ENCODE assay signal across 9 cellular contexts in genomic region chr5:148290271-148291195, GRCh38. TPM values are rescaled to one million over a fixed set of nuclear protein-coding genes. Genes with fewer than 3 reads are reported as not detected.
DNase-seq lines count a peak whose midpoint lies in the region; ATAC-seq and TF ChIP-seq lines count a peak whose summit lies in the region.
"Had no signal": no experiment of that assay in that cellular context is flagged by ENCODE, and none has a peak within 500 bp of the region (broad histone marks: within the 10 kb centered on the region; RNA-seq: fewer than 3 reads in every experiment).

No MANE protein-coding gene starts in this region.

- POLR2A ChIA-PET in MCF 10A (lab: Yijun Ruan, JAX), result interaction anchor here (0.5 to 1.2 kb wide), 2 partner anchors 93 to 564 kb away, joined by 3 read pairs; partner anchors contain the start of gene FBXO38

- H3K4me1 Mint-ChIP-seq in MCF 10A (ENCODE audit: insufficient read depth, unreplicated experiment), result no peaks in the 10 kb centered on the region
- H3K4me1 Mint-ChIP-seq: naive thymus-derived CD8-positive, alpha-beta T cell had no signal

- CTCF ChIA-PET in MCF 10A (lab: Yijun Ruan, JAX), result interaction anchor here (0.6 to 4.9 kb wide), 37 partner anchors 8 to 442 kb away, joined by 3 to 136 read pairs (median 5); partner anchors contain the start of genes FBXO38 and SPINK13
- CTCF ChIA-PET in mammary epithelial cell (lab: Charles Lee; ENCODE audit: low non-redundant PET), result interaction anchor here (0.6 to 0.7 kb wide), 2 partner anchors 137 to 1260 kb away, joined by 3 to 6 read pairs; partner anchors contain the start of gene CSNK1A1

- H3K9me3 ChIP-seq in breast epithelium (no peaks in the 10 kb centered on the region), mammary epithelial cell (replicated peaks; ENCODE audit: insufficient read depth, low read length) (no peaks in the 10 kb centered on the region), neural cell (ENCODE audit: low read length) (no peaks in the 10 kb centered on the region), MG63 (no peaks in the 10 kb centered on the region)

- WGBS in mammary epithelial cell (ENCODE audit: low coverage, missing lambda C conversion rate), result 51% methylated on average over 6 of the region's 6 CpGs

- dilution Hi-C loops in mammary epithelial cell (cut with HindIII; ENCODE audit: low sequenced_read_pairs), result no loop called here

- H4K20me1 ChIP-seq in mammary epithelial cell (ENCODE audit: insufficient read depth, low read length) (no peaks in the 10 kb centered on the region), neural cell (ENCODE audit: insufficient read depth) (no peaks in the 10 kb centered on the region)

- intact Hi-C loops in MCF 10A (cut with micrococcal nuclease) (loop anchor here (1.0 to 2.0 kb wide), 4 partner anchors 62 to 441 kb away; no protein-coding TSS in a partner anchor), breast epithelium (cut with DNase I; ENCODE audit: low total_unique reads) (no loop called here), mammary epithelial cell (cut with micrococcal nuclease) (loop anchor here (1.0 to 10.0 kb wide), 4 partner anchors 63 to 154 kb away; no protein-coding TSS in a partner anchor)

- H3K27ac Mint-ChIP-seq in MCF 10A (ENCODE audit: low read depth, unreplicated experiment), result no peak overlapping the region
- H3K27ac Mint-ChIP-seq: naive thymus-derived CD8-positive, alpha-beta T cell had no signal

- DNase-seq in MCF 10A (ENCODE audit: unreplicated experiment) (peak; percentile 51), breast epithelium (ENCODE audit: low spot score in 2 of 2) (no peak), NCI-H1694 treated with DMSO at 0.1 percent for 48 hours (lab: John Stamatoyannopoulos, UW) (peak; percentile 12), mammary epithelial cell (peak; percentile 32), dedifferentiated amniotic fluid mesenchymal stem cell (ENCODE audit: extremely low spot score) (no peak), MG63 (no peak)

- H3K4me2 ChIP-seq in mammary epithelial cell (ENCODE audit: insufficient read depth, low read depth, low read length), result no peak overlapping the region
- H3K4me2 ChIP-seq in neural cell (ENCODE audit: low read length), result no peak overlapping the region

- no peaks in the 10 kb centered on the region for H3F3A ChIP-seq in neural cell (ENCODE audit: insufficient read depth, low read length, poor library complexity, severe bottlenecking)

- H3K4me3 ChIP-seq in breast epithelium, result no peak overlapping the region
- no peak overlapping the region for H3K4me3 ChIP-seq in mammary epithelial cell (replicated peaks in 1 of 3; ENCODE audit: insufficient read depth in 1 of 3, low read depth in 2 of 3, low read length in 3 of 3)
- H3K4me3 ChIP-seq in neural cell (ENCODE audit: low read length), result no peak overlapping the region
- no peak overlapping the region for H3K4me3 ChIP-seq in MG63

- H3K36me3 ChIP-seq in breast epithelium, result no peaks in the 10 kb centered on the region
- no peaks in the 10 kb centered on the region for H3K36me3 ChIP-seq in mammary epithelial cell (ENCODE audit: insufficient read depth, low read length)
- H3K36me3 ChIP-seq in neural cell (ENCODE audit: insufficient read depth, low read length), result no peaks in the 10 kb centered on the region
- no peaks in the 10 kb centered on the region for H3K36me3 ChIP-seq in MG63

- TF ChIP-seq EP300 in neural cell (conservative IDR thresholded peaks at IDR 0.05; ENCODE audit: poor library complexity, severe bottlenecking), result no peak

- no peaks in the 10 kb centered on the region for H3K27me3 Mint-ChIP-seq in MCF 10A (ENCODE audit: insufficient read depth, unreplicated experiment)

- TF ChIP-seq CTCF in MCF 10A (IDR thresholded peaks at IDR 0.05; ENCODE audit: unreplicated experiment) (peak; percentile 71), breast epithelium (IDR thresholded peaks at IDR 0.05) (no peak), mammary epithelial cell (conservative IDR thresholded peaks at IDR 0.05 in 1 of 2, IDR thresholded peaks at IDR 0.05 in 1 of 2; ENCODE audit: extremely low read depth in 1 of 2, insufficient read depth in 1 of 2, low read depth in 1 of 2, low read length in 2 of 2) (peak; percentile 64 to 67), neural cell (IDR thresholded peaks at IDR 0.05; ENCODE audit: poor library complexity, severe bottlenecking) (peak; percentile 72)

- H2AFZ ChIP-seq in mammary epithelial cell (ENCODE audit: low read depth, low read length) (no peak overlapping the region), neural cell (ENCODE audit: low read depth, low read length) (no peak overlapping the region)

- H3K4me1 ChIP-seq in breast epithelium (no peaks in the 10 kb centered on the region), mammary epithelial cell (ENCODE audit: insufficient read depth, low read length) (no peaks in the 10 kb centered on the region)

- H3K79me2 ChIP-seq in mammary epithelial cell (ENCODE audit: insufficient read depth, low read length) (no peaks in the 10 kb centered on the region), neural cell (replicated peaks; ENCODE audit: insufficient read depth, low read length) (no peaks in the 10 kb centered on the region)

- no peak for ATAC-seq in GM19452 (IDR thresholded peaks at IDR 0.05; ENCODE audit: unreplicated experiment)
- ATAC-seq: naive thymus-derived CD8-positive, alpha-beta T cell had no signal

- H3K27ac ChIP-seq in breast epithelium, result no peak overlapping the region
- H3K27ac ChIP-seq in mammary epithelial cell (ENCODE audit: insufficient read depth, low read depth, low read length), result no peak overlapping the region
- H3K27ac ChIP-seq in neural cell (ENCODE audit: low read length), result no peak overlapping the region

- no peaks in the 10 kb centered on the region for H3K36me3 Mint-ChIP-seq in MCF 10A (ENCODE audit: insufficient read depth, unreplicated experiment)

- in situ Hi-C loops in mammary epithelial cell (cut with MboI; ENCODE audit: low sequenced_read_pairs in 2 of 2), result loop anchor here in 1 of 2 donors (25.0 kb wide), 1 partner anchor 103 kb away; no protein-coding TSS in a partner anchor

- TF ChIP-seq RAD21 in neural cell (conservative IDR thresholded peaks at IDR 0.05), result peak; percentile 77

- TF ChIP-seq POLR2A in breast epithelium (IDR thresholded peaks at IDR 0.05), result no peak

- no peak overlapping the region for H3K9ac ChIP-seq in mammary epithelial cell (ENCODE audit: insufficient read depth, low read length)
- H3K9ac ChIP-seq in neural cell (ENCODE audit: low read length), result no peak overlapping the region

- H3K27me3 ChIP-seq in breast epithelium (no peaks in the 10 kb centered on the region), mammary epithelial cell (ENCODE audit: insufficient read depth, low read length) (peaks cover 2% of the 10 kb centered on the region), neural cell (ENCODE audit: insufficient read depth, low read depth, low read length) (no peaks in the 10 kb centered on the region), MG63 (no peaks in the 10 kb centered on the region; the same call in 1 of the 2 replicates)

- no peaks in the 10 kb centered on the region for H3K9me2 ChIP-seq in neural cell (ENCODE audit: insufficient read depth, low read length)

- H3K4me3 Mint-ChIP-seq in MCF 10A (ENCODE audit: unreplicated experiment), result no peak overlapping the region
- H3K4me3 Mint-ChIP-seq: naive thymus-derived CD8-positive, alpha-beta T cell had no signal

- BruUV-seq in MCF 10A (replicated peaks; lab: Mats Ljungman, UMichigan) (no TSS peak), mammary epithelial cell (replicated peaks; lab: Mats Ljungman, UMichigan) (no TSS peak)

- H3K9me3 Mint-ChIP-seq in MCF 10A (ENCODE audit: unreplicated experiment), result no peaks in the 10 kb centered on the region
- H3K9me3 Mint-ChIP-seq: naive thymus-derived CD8-positive, alpha-beta T cell had no signal

RNA-seq across cellular contexts. Expression of gene SPINK7, which starts 21.7 kb away (rescaled TPM):
- total RNA-seq in MCF 10A (2022) (not detected in 2 replicates), breast epithelium (not detected), mammary epithelial cell (not detected)
- polyA plus RNA-seq in mammary epithelial cell (not detected), neural cell (not detected in 2 replicates)
- polyA minus RNA-seq in mammary epithelial cell (not detected), neural cell (not detected in 2 replicates)
- total RNA-seq in MG63 (2014; rRNA removed; shearing (Covaris generic); ENCODE audit: low replicate concordance), result not detected in 2 replicates
- total RNA-seq: naive thymus-derived CD8-positive, alpha-beta T cell had no signal
- polyA plus RNA-seq: naive thymus-derived CD8-positive, alpha-beta T cell had no signal

RNA-seq across cellular contexts. Expression of gene SPINK13, which starts 21.9 kb away (rescaled TPM):
- total RNA-seq in MCF 10A (2022) (not detected in 2 replicates), breast epithelium (under 1 TPM in 1 of 3 donors, not detected in 2; 0.48 TPM), mammary epithelial cell (not detected)
- polyA plus RNA-seq in mammary epithelial cell (not detected), neural cell (not detected in 2 replicates)
- polyA minus RNA-seq in mammary epithelial cell (not detected), neural cell (not detected in 2 replicates)
- 0.30 TPM in 1 of 2 replicates, not detected in the other for total RNA-seq in MG63 (2014; rRNA removed; shearing (Covaris generic); ENCODE audit: low replicate concordance)
- total RNA-seq: naive thymus-derived CD8-positive, alpha-beta T cell had no signal
- polyA plus RNA-seq: naive thymus-derived CD8-positive, alpha-beta T cell had no signal

RNA-seq across cellular contexts. Expression of gene SPINK9, which starts 44.8 kb away (rescaled TPM):
- total RNA-seq in MCF 10A (2022) (not detected in 2 replicates), breast epithelium (not detected), mammary epithelial cell (not detected)
- polyA plus RNA-seq in mammary epithelial cell (not detected), neural cell (not detected in 2 replicates)
- polyA minus RNA-seq in mammary epithelial cell (not detected), neural cell (not detected in 2 replicates)
- not detected in 2 replicates for total RNA-seq in MG63 (2014; rRNA removed; shearing (Covaris generic); ENCODE audit: low replicate concordance)
- total RNA-seq: naive thymus-derived CD8-positive, alpha-beta T cell had no signal
- polyA plus RNA-seq: naive thymus-derived CD8-positive, alpha-beta T cell had no signal

RNA-seq across cellular contexts. Expression of gene MARCOL, which starts 52.2 kb away (rescaled TPM):
- total RNA-seq in MCF 10A (2022) (not detected in 2 replicates), breast epithelium (not detected), mammary epithelial cell (not detected)
- polyA plus RNA-seq in mammary epithelial cell (not detected), neural cell (not detected in 2 replicates)
- polyA minus RNA-seq in mammary epithelial cell (not detected), neural cell (not detected in 2 replicates)
- not detected in 2 replicates for total RNA-seq in MG63 (2014; rRNA removed; shearing (Covaris generic); ENCODE audit: low replicate concordance)
- total RNA-seq: naive thymus-derived CD8-positive, alpha-beta T cell had no signal
- polyA plus RNA-seq: naive thymus-derived CD8-positive, alpha-beta T cell had no signal

Comparison
In these comparisons a context has a peak if more than half of its experiments do, and no peak if none do; other contexts are left out.
1. DNase-seq: peak in MCF 10A (single experiment), NCI-H1694 treated with DMSO at 0.1 percent for 48 hours (single experiment) and mammary epithelial cell (single experiment); none in breast epithelium (0 of 2), dedifferentiated amniotic fluid mesenchymal stem cell (single experiment) and MG63 (single experiment).
2. CTCF ChIP-seq: peak in MCF 10A (single experiment), mammary epithelial cell (2 of 2) and neural cell (single experiment); none in breast epithelium (0 of 3).